21 cellular contexts compared by ENCODE assay signal in the genomic region with DNA sequence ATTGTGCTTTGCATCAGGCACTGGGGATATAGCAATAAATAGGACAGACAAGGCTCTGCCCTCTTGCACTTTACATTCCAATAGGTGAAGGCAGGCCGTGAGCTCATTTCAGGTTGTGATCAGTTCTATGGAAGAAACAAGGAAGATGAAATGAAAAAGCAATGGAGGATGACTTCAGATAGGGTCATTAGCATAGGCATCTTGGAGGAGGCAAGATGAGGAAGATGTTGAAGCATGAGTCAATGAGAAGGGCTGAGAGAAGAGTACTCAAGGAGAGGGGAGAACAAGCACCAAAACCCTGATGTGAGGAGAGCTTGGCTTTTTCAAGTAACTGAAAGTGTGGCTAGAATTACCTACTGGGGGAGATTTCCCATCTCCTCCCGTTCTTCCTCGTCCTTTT.
"Had no signal": no experiment of that assay in that cellular context is flagged by ENCODE, and none has a peak within 500 bp of the region (broad histone marks: within the 10 kb centered on the region; RNA-seq: fewer than 3 reads in every experiment).

No MANE protein-coding gene starts in this region.

- H3K27ac Mint-ChIP-seq: activated naive CD4-positive, alpha-beta T cell treated with anti-CD3 and anti-CD28 coated beads, Interleukin-2, amount 50 U/mL, for 72 hours; memory B cell; naive thymus-derived CD4-positive, alpha-beta T cell; stimulated activated effector memory CD8-positive, alpha-beta T cell treated with anti-CD3 and anti-CD28 coated beads, Interleukin-12 subunit alpha, Interleukin-12 subunit beta, amount 100 ng/mL, for 72 hours; T-helper 1 cell treated with Interleukin-12 subunit alpha and Interleukin-12 subunit beta and Interleukin-4 antibody, amounts not matched to agents 30 μg/mL and 1 μg/mL, for 36 hours had no signal

- H3K9me3 ChIP-seq: adrenal gland, ovary, thoracic aorta, upper lobe of left lung had no signal

- H3K36me3 ChIP-seq: adrenal gland, ovary, thoracic aorta, upper lobe of left lung, WERI-Rb-1 had no signal

- H3K4me2 ChIP-seq: smooth muscle cell had no signal

- DNase-seq: activated CD4-positive, alpha-beta T cell treated with anti-CD3 and anti-CD28 coated beads, Interleukin-2, amount 50 U/mL, for 4 hours; activated gamma-delta T cell treated with Interleukin-2 at 50 U/mL for 16 hours; central memory CD4-positive, alpha-beta T cell; foreskin melanocyte; glutamatergic neuron; hippocampal formation; kidney; naive thymus-derived CD4-positive, alpha-beta T cell; ovary; stimulated activated CD4-positive, alpha-beta T cell treated with anti-CD3 and anti-CD28 coated beads, Interleukin-4, amount 100 ng/mL, for 1 hour; upper lobe of left lung; WERI-Rb-1 had no signal

- FAIRE-seq: kidney had no signal

- H3K4me3 Mint-ChIP-seq: memory B cell; naive thymus-derived CD4-positive, alpha-beta T cell; stimulated activated effector memory CD8-positive, alpha-beta T cell treated with anti-CD3 and anti-CD28 coated beads, Interleukin-12 subunit alpha, Interleukin-12 subunit beta, amount 100 ng/mL, for 72 hours; T-helper 1 cell treated with Interleukin-12 subunit alpha and Interleukin-12 subunit beta and Interleukin-4 antibody, amounts not matched to agents 30 μg/mL and 1 μg/mL, for 36 hours had no signal

- H3K36me3 Mint-ChIP-seq: activated naive CD4-positive, alpha-beta T cell treated with anti-CD3 and anti-CD28 coated beads, Interleukin-2, amount 50 U/mL, for 72 hours; memory B cell; naive thymus-derived CD4-positive, alpha-beta T cell; stimulated activated effector memory CD8-positive, alpha-beta T cell treated with anti-CD3 and anti-CD28 coated beads, Interleukin-12 subunit alpha, Interleukin-12 subunit beta, amount 100 ng/mL, for 72 hours had no signal

- H3K9me3 Mint-ChIP-seq: activated naive CD4-positive, alpha-beta T cell treated with anti-CD3 and anti-CD28 coated beads, Interleukin-2, amount 50 U/mL, for 72 hours; memory B cell; naive thymus-derived CD4-positive, alpha-beta T cell; stimulated activated effector memory CD8-positive, alpha-beta T cell treated with anti-CD3 and anti-CD28 coated beads, Interleukin-12 subunit alpha, Interleukin-12 subunit beta, amount 100 ng/mL, for 72 hours; T-helper 1 cell treated with Interleukin-12 subunit alpha and Interleukin-12 subunit beta and Interleukin-4 antibody, amounts not matched to agents 30 μg/mL and 1 μg/mL, for 36 hours had no signal

- ATAC-seq: activated naive CD4-positive, alpha-beta T cell treated with anti-CD3 and anti-CD28 coated beads, Interleukin-2, amount 50 U/mL, for 72 hours; naive thymus-derived CD4-positive, alpha-beta T cell; sciatic nerve; stimulated activated effector memory CD8-positive, alpha-beta T cell treated with anti-CD3 and anti-CD28 coated beads, Interleukin-12 subunit alpha, Interleukin-12 subunit beta, amount 100 ng/mL, for 72 hours had no signal

- H3K4me3 ChIP-seq: adrenal gland, coronary artery, ovary, smooth muscle cell, thoracic aorta, upper lobe of left lung had no signal

- H3K27me3 ChIP-seq: adrenal gland, ovary, upper lobe of left lung had no signal

- H3K27ac ChIP-seq: adrenal gland, ovary, thoracic aorta, upper lobe of left lung, WERI-Rb-1 had no signal
